Comparison of ENCODE assay signal across 13 cellular contexts in genomic region chr12:50927356-50927755, GRCh38. TPM values are rescaled to one million over a fixed set of nuclear protein-coding genes. Genes with fewer than 3 reads are reported as not detected.
DNase-seq lines count a peak whose midpoint lies in the region; ATAC-seq and TF ChIP-seq lines count a peak whose summit lies in the region.
"Had no signal": no experiment of that assay in that cellular context is flagged by ENCODE, and none has a peak within 500 bp of the region (broad histone marks: within the 10 kb centered on the region; RNA-seq: fewer than 3 reads in every experiment).

No MANE protein-coding gene starts in this region.

- POLR2A ChIA-PET in SK-N-SH (lab: Yijun Ruan, JAX), result no interaction called here

- H3K27ac ChIP-seq in SK-N-SH (ENCODE audit: low read depth in 2 of 2, low read length in 1 of 2) (no peak overlapping the region), coronary artery (peak overlapping the region; percentile 3 to 77), muscle layer of duodenum (ENCODE audit: low read length) (peak overlapping the region; percentile 78)
- H3K27ac ChIP-seq: neural progenitor cell had no signal

- H3K4me3 ChIP-seq in SK-N-SH (ENCODE audit: low read depth in 2 of 2, low read length in 1 of 2) (no peak overlapping the region; a peak in 1 of 4 replicates), coronary artery (peak overlapping the region; percentile 95), muscle layer of duodenum (ENCODE audit: low read depth in 1 of 2, low read length in 2 of 2) (peak overlapping the region; percentile 81 to 98)
- H3K4me3 ChIP-seq: neural progenitor cell had no signal

- TF ChIP-seq RAD21 in SK-N-SH (IDR thresholded peaks at IDR 0.05; ENCODE audit: low read length), result no peak

- H3K9me3 ChIP-seq in SK-N-SH (no peaks in the 10 kb centered on the region), muscle layer of duodenum (ENCODE audit: control insufficient read depth in 1 of 2, low read length in 2 of 2) (no peaks in the 10 kb centered on the region)

- peak overlapping the region; percentile 81; the same call in 1 of the 2 replicates for H3K4me2 ChIP-seq in SK-N-SH
- H3K4me2 ChIP-seq: neural progenitor cell had no signal

- H3K79me2 ChIP-seq in SK-N-SH (ENCODE audit: insufficient read depth), result no peaks in the 10 kb centered on the region

- H4K20me1 ChIP-seq in SK-N-SH (ENCODE audit: insufficient read depth), result no peaks in the 10 kb centered on the region

- no peak overlapping the region for H2AFZ ChIP-seq in SK-N-SH (ENCODE audit: low read depth)
- H2AFZ ChIP-seq: neural progenitor cell had no signal

- no peak overlapping the region for H3K9ac ChIP-seq in SK-N-SH
- H3K9ac ChIP-seq: neural progenitor cell had no signal

- peaks cover 11 to 28% of the 10 kb centered on the region in 2 experiments for H3K4me1 ChIP-seq in SK-N-SH (ENCODE audit: control insufficient read depth in 1 of 2, insufficient read depth in 2 of 2, low read depth in 1 of 2, low read length in 1 of 2)
- H3K4me1 ChIP-seq in muscle layer of duodenum (ENCODE audit: control insufficient read depth in 1 of 2, insufficient read depth in 2 of 2, low read length in 2 of 2), result peaks cover 5 to 35% of the 10 kb centered on the region in 2 donors

- peak overlapping the region; percentile 57 for H3K27ac Mint-ChIP-seq in type B pancreatic cell
- H3K27ac Mint-ChIP-seq: activated CD4-positive, alpha-beta memory T cell treated with anti-CD3 and anti-CD28 coated beads for 36 hours had no signal

- TF ChIP-seq CTCF in SK-N-SH (IDR thresholded peaks at IDR 0.05), result no peak
- TF ChIP-seq CTCF in coronary artery (IDR thresholded peaks at IDR 0.05), result no peak
- no peak for TF ChIP-seq CTCF in type B pancreatic cell (conservative IDR thresholded peaks at IDR 0.05)

- DNase-seq in SK-N-SH (no peak), coronary artery (ENCODE audit: low spot score) (no peak), type B pancreatic cell (ENCODE audit: extremely low spot score, unreplicated experiment) (no peak), NOMO-1 (lab: John Stamatoyannopoulos, UW; ENCODE audit: unreplicated experiment in 2 of 2) (no peak)
- no peak for DNase-seq in stimulated activated naive CD4-positive, alpha-beta T cell (lab: John Stamatoyannopoulos, UW)
- DNase-seq: activated CD4-positive, alpha-beta memory T cell treated with anti-CD3 and anti-CD28 coated beads for 36 hours; PC-3 had no signal

- H3K9me3 Mint-ChIP-seq in type B pancreatic cell, result no peaks in the 10 kb centered on the region
- H3K9me3 Mint-ChIP-seq: activated CD4-positive, alpha-beta memory T cell treated with anti-CD3 and anti-CD28 coated beads for 36 hours; neural progenitor cell had no signal

- WGBS in SK-N-SH (ENCODE audit: low lambda C conversion rate), result 79% methylated on average over 2 of the region's 2 CpGs

- H3K36me3 ChIP-seq in SK-N-SH (replicated peaks in 1 of 2; ENCODE audit: control insufficient read depth in 1 of 2, insufficient read depth in 2 of 2, low read length in 1 of 2) (peaks cover 0 to 3% of the 10 kb centered on the region in 2 experiments), muscle layer of duodenum (ENCODE audit: control insufficient read depth in 1 of 2, insufficient read depth in 2 of 2, low read length in 2 of 2) (peaks cover 0 to 9% of the 10 kb centered on the region in 2 donors)
- H3K36me3 ChIP-seq: neural progenitor cell had no signal

- peaks cover 52% of the 10 kb centered on the region for H3K4me1 Mint-ChIP-seq in type B pancreatic cell (ENCODE audit: unreplicated experiment)

- H3F3A ChIP-seq in SK-N-SH (replicated peaks; ENCODE audit: insufficient read depth), result peaks cover 3% of the 10 kb centered on the region

- H3K27me3 ChIP-seq in SK-N-SH (ENCODE audit: insufficient read depth) (no peaks in the 10 kb centered on the region), muscle layer of duodenum (ENCODE audit: low read depth, low read length) (no peaks in the 10 kb centered on the region)
- H3K27me3 ChIP-seq: neural progenitor cell had no signal

- H3K27me3 Mint-ChIP-seq in type B pancreatic cell, result no peaks in the 10 kb centered on the region

- CTCF ChIA-PET in SK-N-SH (lab: Yijun Ruan, JAX), result interaction anchor here (0.8 to 0.9 kb wide), 2 partner anchors 60 to 82 kb away, joined by 3 read pairs; no protein-coding TSS in a partner anchor

- no peak for TF ChIP-seq EP300 in SK-N-SH (IDR thresholded peaks at IDR 0.05; ENCODE audit: borderline replicate concordance in 1 of 2, low read depth in 1 of 2, low read length in 1 of 2)

- no peak for ATAC-seq in SK-N-SH treated with all-trans-retinoic acid at 6 μM for 48 hours
- no peak for ATAC-seq in HG02588 (IDR thresholded peaks at IDR 0.05; ENCODE audit: unreplicated experiment)
- ATAC-seq: HCT116, PC-3 had no signal

- H3K4me3 Mint-ChIP-seq in type B pancreatic cell, result peak overlapping the region; percentile 86
- H3K4me3 Mint-ChIP-seq: activated CD4-positive, alpha-beta memory T cell treated with anti-CD3 and anti-CD28 coated beads for 36 hours; neural progenitor cell had no signal

- peaks cover 13% of the 10 kb centered on the region for H3K36me3 Mint-ChIP-seq in type B pancreatic cell
- H3K36me3 Mint-ChIP-seq: activated CD4-positive, alpha-beta memory T cell treated with anti-CD3 and anti-CD28 coated beads for 36 hours; neural progenitor cell had no signal

- no peaks in the 10 kb centered on the region for H3K9me2 ChIP-seq in SK-N-SH

TF ChIP-seq in SK-N-SH, 30 proteins besides CTCF, POLR2A, EP300 and RAD21:
- TF ChIP-seq PBX3 (IDR thresholded peaks at IDR 0.05), result no peak
- no peak for TF ChIP-seq SIN3A (IDR thresholded peaks at IDR 0.05; ENCODE audit: borderline replicate concordance, low read depth, low read length)
- TF ChIP-seq TEAD4 (IDR thresholded peaks at IDR 0.05; ENCODE audit: borderline replicate concordance, insufficient read depth), result no peak
- no peak for TF ChIP-seq FOXJ3 (CRISPR knock-in tag; IDR thresholded peaks at IDR 0.05)
- TF ChIP-seq RFX5 (IDR thresholded peaks at IDR 0.05; ENCODE audit: low read length), result no peak
- no peak for TF ChIP-seq RXRA (IDR thresholded peaks at IDR 0.05; ENCODE audit: borderline replicate concordance, low read depth)
- TF ChIP-seq CHD2 (IDR thresholded peaks at IDR 0.05; ENCODE audit: low read length, partially characterized antibody), result no peak

TF ChIP-seq in SK-N-SH treated with all-trans-retinoic acid at 6 μM for 48 hours, 23 proteins besides CTCF, POLR2A, EP300 and RAD21 (continues in another document):
- no peak for TF ChIP-seq ZFP3 (CRISPR knock-in tag; IDR thresholded peaks at IDR 0.05)
- TF ChIP-seq TSHZ2 (CRISPR knock-in tag; IDR thresholded peaks at IDR 0.05), result no peak
- TF ChIP-seq ISL1 (CRISPR knock-in tag; IDR thresholded peaks at IDR 0.05), result no peak
- TF ChIP-seq ZNF70 (CRISPR knock-in tag; IDR thresholded peaks at IDR 0.05), result no peak
- no peak for TF ChIP-seq CSDC2 (CRISPR knock-in tag; IDR thresholded peaks at IDR 0.05)
- TF ChIP-seq OSR1 (CRISPR knock-in tag; IDR thresholded peaks at IDR 0.05), result no peak
- no peak for TF ChIP-seq TCF4 (CRISPR knock-in tag; IDR thresholded peaks at IDR 0.05; ENCODE audit: borderline replicate concordance)
- TF ChIP-seq GLIS3 (CRISPR knock-in tag; IDR thresholded peaks at IDR 0.05), result no peak
- TF ChIP-seq PPARA (CRISPR knock-in tag; IDR thresholded peaks at IDR 0.05; ENCODE audit: borderline replicate concordance), result no peak
- TF ChIP-seq CREB5 (CRISPR knock-in tag; IDR thresholded peaks at IDR 0.05; ENCODE audit: low read depth), result no peak
- no peak for TF ChIP-seq ESRRG (CRISPR knock-in tag; IDR thresholded peaks at IDR 0.05)
- no peak for TF ChIP-seq ARNTL (CRISPR knock-in tag; IDR thresholded peaks at IDR 0.05; ENCODE audit: borderline replicate concordance, low read depth)

RNA-seq across cellular contexts. Expression of gene HIGD1C, which starts 25.0 kb away (rescaled TPM):
- polyA plus RNA-seq in SK-N-SH (2012; rRNA removed), result not detected in 2 replicates
- not detected in 2 replicates for polyA plus RNA-seq in SK-N-SH (2012; cell fraction: cytosol; rRNA removed)
- polyA plus RNA-seq in SK-N-SH (2012; cell fraction: nucleus; rRNA removed), result not detected in 2 replicates
- total RNA-seq in type B pancreatic cell (ENCODE audit: low replicate concordance), result not detected in 2 replicates
- total RNA-seq: A172; activated CD4-positive, alpha-beta memory T cell treated with anti-CD3 and anti-CD28 coated beads for 36 hours; PC-3 had no signal

Comparison
In these comparisons a context has a peak if more than half of its experiments do, and no peak if none do; other contexts are left out.
1. H3K27ac ChIP-seq: peak in coronary artery (2 of 2) and muscle layer of duodenum (single experiment); none in SK-N-SH (0 of 2).
2. H3K4me3 ChIP-seq: peak in coronary artery (single experiment) and muscle layer of duodenum (2 of 2); none in SK-N-SH (0 of 2).